ENCODE assay signal across 25 cellular contexts in the genomic region with DNA sequence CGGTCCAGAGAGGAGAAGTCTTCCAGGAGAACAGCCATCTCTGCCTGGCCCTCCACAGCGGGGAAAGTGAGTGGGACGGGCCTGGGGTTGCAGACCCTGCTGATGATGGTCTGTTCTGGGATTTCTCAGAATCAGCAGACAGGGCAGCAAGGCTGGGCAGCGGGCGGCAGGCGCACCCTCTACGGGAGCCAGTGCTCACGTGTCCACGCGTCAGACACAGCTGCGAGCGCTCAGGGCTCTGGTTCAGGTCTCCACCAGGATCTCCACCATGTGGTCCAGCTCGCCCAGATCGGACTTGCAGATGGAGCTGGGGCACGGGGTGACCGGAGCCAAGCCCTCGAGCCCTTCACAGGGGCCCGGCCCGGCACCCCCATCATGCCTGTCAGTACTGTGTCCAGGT. TPM values are rescaled to one million over a fixed set of nuclear protein-coding genes. Genes with fewer than 3 reads are reported as not detected.
"Had no signal": no experiment of that assay in that cellular context is flagged by ENCODE, and none has a peak within 500 bp of the region (broad histone marks: within the 10 kb centered on the region; RNA-seq: fewer than 3 reads in every experiment).

No MANE protein-coding gene starts in this region.

- H3K27ac ChIP-seq: body of pancreas, cardiac muscle cell, foreskin keratinocyte, thyroid gland had no signal

- DNase-seq: activated CD4-positive, alpha-beta T cell treated with anti-CD3 and anti-CD28 coated beads for 1 hour; activated CD4-positive, alpha-beta T cell treated with anti-CD3 and anti-CD28 coated beads, Interleukin-2, amount 50 U/mL, for 1 hour; activated CD8-positive, alpha-beta T cell treated with anti-CD3 and anti-CD28 coated beads, Interleukin-2, amount 10 ng/mL, durations not matched to agents 7 days and 5 days; activated gamma-delta T cell treated with Interleukin-2 at 50 U/mL for 16 hours; activated T-cell treated with anti-CD3 and anti-CD28 coated beads, Interleukin-2, amount 50 U/mL, for 1 hour; anterior cingulate cortex; body of pancreas; effector CD4-positive, alpha-beta T cell; erythroblast; foreskin keratinocyte; glutamatergic neuron; hippocampal formation; left cardiac atrium; mesenchymal stem cell; naive B cell; occipital lobe; small intestine; stimulated activated CD4-positive, alpha-beta T cell treated with anti-CD3 and anti-CD28 coated beads, Interleukin-15, amount 100 ng/mL, for 24 hours; stimulated activated CD8-positive, alpha-beta memory T cell treated with anti-CD3 and anti-CD28 coated beads, Interleukin-4, amount 100 ng/mL, for 48 hours; stimulated activated naive CD4-positive, alpha-beta T cell treated with Interleukin-2 at 50 U/mL for 16 hours; T-cell; thyroid gland had no signal

- H3K27me3 ChIP-seq: body of pancreas, cardiac muscle cell, foreskin keratinocyte, thyroid gland had no signal

- H3K4me3 ChIP-seq: body of pancreas, cardiac muscle cell, thyroid gland had no signal

- H3K9me3 ChIP-seq: body of pancreas, thyroid gland had no signal

- H3K36me3 ChIP-seq: cardiac muscle cell, thyroid gland had no signal

- H3K4me1 ChIP-seq: body of pancreas, foreskin keratinocyte, thyroid gland had no signal

- ATAC-seq: activated CD8-positive, alpha-beta T cell treated with anti-CD3 and anti-CD28 coated beads, Interleukin-2, amount 10 ng/mL, durations not matched to agents 7 days and 5 days; body of pancreas; foreskin keratinocyte; left cardiac atrium; T-cell had no signal

RNA-seq across cellular contexts. Expression of a gene that starts 5.5 kb away (rescaled TPM):
- total RNA-seq: activated CD8-positive, alpha-beta T cell treated with anti-CD3 and anti-CD28 coated beads, Interleukin-2, amount 10 ng/mL, durations not matched to agents 7 days and 5 days; body of pancreas; cardiac muscle cell; foreskin keratinocyte; left cardiac atrium; liver; occipital lobe; sciatic nerve; T-cell; thyroid gland had no signal
